1 cellular context compared by ENCODE assay signal in genomic region chr10:44280615-44281014, GRCh38.
TF ChIP-seq lines count a peak whose summit lies in the region.

No MANE protein-coding gene starts in this region.

TF ChIP-seq in GM23338, 12 proteins besides CTCF, POLR2A, EP300 and RAD21:
- TF ChIP-seq NANOG (IDR thresholded peaks at IDR 0.05; ENCODE audit: borderline replicate concordance) (no peak), CREB1 (CRISPR knock-in tag; IDR thresholded peaks at IDR 0.05; ENCODE audit: low read depth) (no peak)
